In the genomic region with DNA sequence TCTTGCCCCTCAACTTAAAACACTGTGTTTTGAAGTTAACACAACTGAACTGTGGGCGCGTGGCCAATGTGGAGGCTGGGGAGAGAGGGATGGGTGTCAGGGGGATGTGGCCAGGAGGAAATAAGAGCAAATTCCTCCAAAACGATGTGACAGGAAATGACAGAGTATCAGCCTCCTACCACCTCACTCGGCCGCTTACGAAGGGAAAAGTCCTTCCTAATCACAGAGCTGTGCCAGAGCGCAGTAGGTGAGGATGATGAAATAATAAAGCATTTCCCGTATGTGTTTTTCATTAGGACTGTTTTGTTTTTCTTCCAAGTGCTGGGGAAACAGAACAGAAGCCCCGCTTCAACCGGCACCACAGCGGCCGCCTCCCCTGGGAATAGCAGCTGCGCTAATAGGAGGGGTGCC, we compare ENCODE assay signal across 23 cellular contexts.
DNase-seq lines count a peak whose midpoint lies in the region; ATAC-seq, FAIRE-seq and TF ChIP-seq lines count a peak whose summit lies in the region.
"Had no signal": no experiment of that assay in that cellular context is flagged by ENCODE, and none has a peak within 500 bp of the region (broad histone marks: within the 10 kb centered on the region; RNA-seq: fewer than 3 reads in every experiment).

No MANE protein-coding gene starts in this region.

- H3K4me3 ChIP-seq in GM23338 (no peak overlapping the region), endothelial cell of umbilical vein (replicated peaks in 1 of 3; ENCODE audit: insufficient read depth in 1 of 3, low read depth in 1 of 3, low read length in 3 of 3) (no peak overlapping the region), lower leg skin (ENCODE audit: low read depth, poor library complexity, severe bottlenecking) (no peak overlapping the region), subcutaneous abdominal adipose tissue (ENCODE audit: low read depth in 1 of 5, low read length in 5 of 5) (peak overlapping the region; percentile 9 to 40 (median 12))
- H3K4me3 ChIP-seq: spleen had no signal

- H3K4me1 ChIP-seq in GM23338 (ENCODE audit: insufficient read depth) (no peaks in the 10 kb centered on the region; the same call in 1 of the 2 replicates), endothelial cell of umbilical vein (ENCODE audit: control insufficient read depth, extremely low read depth, insufficient read depth, low read length) (no peaks in the 10 kb centered on the region), subcutaneous abdominal adipose tissue (ENCODE audit: control insufficient read depth in 5 of 5, insufficient read depth in 5 of 5, low read length in 5 of 5) (peaks cover 0 to 13% (median 6%) of the 10 kb centered on the region in 5 donors)
- H3K4me1 ChIP-seq: spleen had no signal

- no peak overlapping the region for H3K27ac ChIP-seq in GM23338 (ENCODE audit: low read depth)
- peak overlapping the region; percentile 39 for H3K27ac ChIP-seq in endothelial cell of umbilical vein (ENCODE audit: insufficient read depth, low read depth, low read length)
- H3K27ac ChIP-seq in subcutaneous abdominal adipose tissue (ENCODE audit: low read depth, low read length): no peak overlapping the region
- H3K27ac ChIP-seq: spleen had no signal

- H3K9ac ChIP-seq in endothelial cell of umbilical vein (replicated peaks; ENCODE audit: extremely low read depth, insufficient read depth, low read length): no peak overlapping the region
- H3K9ac ChIP-seq in subcutaneous abdominal adipose tissue (ENCODE audit: low read length in 5 of 5): no peak overlapping the region

- POLR2A ChIA-PET in endothelial cell of umbilical vein (lab: Charles Lee): no interaction called here

- no peak overlapping the region for H3K4me3 Mint-ChIP-seq in GM23338
- H3K4me3 Mint-ChIP-seq: CD14-positive monocyte; stimulated activated memory B cell treated with anti-CD40 and anti-IgM and Interleukin-4, amounts not matched to agents 10 μg/mL and 1 μg/mL and 100 μg/mL, for 72 hours; T-helper 1 cell treated with Interleukin-12 subunit alpha and Interleukin-12 subunit beta and Interleukin-4 antibody, amounts not matched to agents 30 μg/mL and 1 μg/mL, for 36 hours; type B pancreatic cell had no signal

- CTCF ChIA-PET in endothelial cell of umbilical vein (lab: Charles Lee): interaction anchor here (0.8 to 1.6 kb wide), 3 partner anchors 105 to 582 kb away, joined by 3 to 4 read pairs (median 3); no protein-coding TSS in a partner anchor

- BruUV-seq in endothelial cell of umbilical vein (replicated peaks; lab: Mats Ljungman, UMichigan): no TSS peak

- ATAC-seq in GM23338: no peak
- no peak for ATAC-seq in HG02938 (IDR thresholded peaks at IDR 0.05; ENCODE audit: unreplicated experiment)
- no peak for ATAC-seq in GM21381 (IDR thresholded peaks at IDR 0.05; ENCODE audit: unreplicated experiment)
- ATAC-seq: stimulated activated memory B cell treated with anti-CD40 and anti-IgM and Interleukin-4, amounts not matched to agents 10 μg/mL and 1 μg/mL and 100 μg/mL, for 72 hours had no signal

- TF ChIP-seq CTCF in GM23338 (conservative IDR thresholded peaks at IDR 0.05; ENCODE audit: low read depth in 2 of 2) (no peak), endothelial cell of umbilical vein (IDR thresholded peaks at IDR 0.05; ENCODE audit: extremely low read depth in 1 of 2, insufficient read depth in 1 of 2, low read depth in 1 of 2, low read length in 2 of 2) (no peak), lower leg skin (IDR thresholded peaks at IDR 0.05) (no peak), D721Med (IDR thresholded peaks at IDR 0.05; ENCODE audit: insufficient read depth, missing control alignments) (no peak)

- no peaks in the 10 kb centered on the region for H3K27me3 Mint-ChIP-seq in GM23338 (ENCODE audit: insufficient read depth, low read depth, poor library complexity)

- FAIRE-seq in endothelial cell of umbilical vein (lab: Jason Lieb, UNC) (peak; percentile 75), D721Med (lab: Jason Lieb, UNC) (no peak)
- FAIRE-seq: endometrium had no signal

- H3K4me2 ChIP-seq in GM23338 (no peak overlapping the region), endothelial cell of umbilical vein (ENCODE audit: insufficient read depth, low read length) (no peak overlapping the region)

- H3K9me2 ChIP-seq in GM23338 (ENCODE audit: insufficient read depth): no peaks in the 10 kb centered on the region

- H3K27me3 ChIP-seq in GM23338 (ENCODE audit: insufficient read depth) (no peaks in the 10 kb centered on the region), endothelial cell of umbilical vein (ENCODE audit: control insufficient read depth in 2 of 2, insufficient read depth in 2 of 2, low read length in 2 of 2) (peaks cover 0 to 2% of the 10 kb centered on the region in 2 experiments), subcutaneous abdominal adipose tissue (ENCODE audit: control insufficient read depth in 5 of 5, insufficient read depth in 4 of 5, low read length in 5 of 5) (no peaks in the 10 kb centered on the region)

- H3K9me3 ChIP-seq in endothelial cell of umbilical vein (replicated peaks; ENCODE audit: control insufficient read depth, insufficient read depth, low read length) (no peaks in the 10 kb centered on the region), subcutaneous abdominal adipose tissue (ENCODE audit: control insufficient read depth in 5 of 5, low read length in 5 of 5) (no peaks in the 10 kb centered on the region)
- H3K9me3 ChIP-seq: spleen had no signal

- H3K79me2 ChIP-seq in GM23338 (replicated peaks; ENCODE audit: insufficient read depth) (no peaks in the 10 kb centered on the region), endothelial cell of umbilical vein (ENCODE audit: control insufficient read depth, insufficient read depth, low read length) (no peaks in the 10 kb centered on the region)

- H4K20me1 ChIP-seq in GM23338 (replicated peaks; ENCODE audit: insufficient read depth) (no peaks in the 10 kb centered on the region), endothelial cell of umbilical vein (replicated peaks; ENCODE audit: control insufficient read depth, extremely low read depth, insufficient read depth, low read length) (no peaks in the 10 kb centered on the region)

- dilution Hi-C loops in endothelial cell of umbilical vein (cut with MboI; ENCODE audit: extremely low pct_ligation_motif_present, low sequenced_read_pairs): no loop called here

- no peaks in the 10 kb centered on the region for H3K9me3 Mint-ChIP-seq in GM23338
- H3K9me3 Mint-ChIP-seq: activated T-helper 2 cell treated with anti-CD3 and anti-CD28 coated beads, Interferon-gamma antibody, Interleukin-2, Interleukin-4, amounts not matched to agents 10 μg/mL and 5 μg/mL and 100 μg/mL, durations not matched to agents 14 hours and 24 hours and 36 hours; stimulated activated memory B cell treated with anti-CD40 and anti-IgM and Interleukin-4, amounts not matched to agents 10 μg/mL and 1 μg/mL and 100 μg/mL, for 72 hours; T-helper 1 cell treated with Interleukin-12 subunit alpha and Interleukin-12 subunit beta and Interleukin-4 antibody, amounts not matched to agents 30 μg/mL and 1 μg/mL, for 36 hours; type B pancreatic cell had no signal

- intact Hi-C loops in endothelial cell of umbilical vein (cut with micrococcal nuclease) (no loop called here), lower leg skin (cut with DNase I; ENCODE audit: low total_unique reads) (no loop called here)

- TF ChIP-seq POLR2A in endothelial cell of umbilical vein (IDR thresholded peaks at IDR 0.05; ENCODE audit: low read depth, low read length) (no peak), lower leg skin (IDR thresholded peaks at IDR 0.05) (no peak)

- WGBS in lower leg skin, 2 donors: 53 to 62% methylated on average over 13 of the region's 13 CpGs

- DNase-seq in GM23338 (ENCODE audit: low spot score) (no peak), endothelial cell of umbilical vein (ENCODE audit: low read depth, low spot score) (peak; percentile 82), lower leg skin (ENCODE audit: low spot score in 2 of 2) (peak; percentile 18 to 86), D721Med (ENCODE audit: insufficient read length, low spot score) (no peak), nucleus accumbens (lab: John Stamatoyannopoulos, UW) (no peak)
- DNase-seq: activated CD8-positive, alpha-beta memory T cell treated with anti-CD3 and anti-CD28 coated beads for 24 hours; cerebellar nuclear complex; DMS79; Kasumi-1; NCI-H1417; NCI-H2171 treated with DMSO at 0.1 percent for 48 hours; occipital lobe; RPMI8226; spleen had no signal

- H3F3A ChIP-seq in GM23338 (replicated peaks; ENCODE audit: low read depth): no peaks in the 10 kb centered on the region

- H3K9me1 ChIP-seq in endothelial cell of umbilical vein (replicated peaks; ENCODE audit: control insufficient read depth, extremely low read depth, insufficient read depth, low read length): no peaks in the 10 kb centered on the region

- H2AFZ ChIP-seq in GM23338: peak overlapping the region; percentile 97
- H2AFZ ChIP-seq in endothelial cell of umbilical vein (ENCODE audit: low read depth, low read length): peak overlapping the region; percentile 4

- H3K36me3 ChIP-seq in GM23338 (ENCODE audit: insufficient read depth) (no peaks in the 10 kb centered on the region), endothelial cell of umbilical vein (ENCODE audit: control insufficient read depth in 2 of 2, extremely low read depth in 1 of 2, insufficient read depth in 2 of 2, low read length in 2 of 2) (no peaks in the 10 kb centered on the region), subcutaneous abdominal adipose tissue (ENCODE audit: control insufficient read depth in 5 of 5, insufficient read depth in 5 of 5, low read length in 5 of 5) (no peaks in the 10 kb centered on the region)
- H3K36me3 ChIP-seq: spleen had no signal

- H3K4me1 Mint-ChIP-seq in GM23338: peaks cover 2% of the 10 kb centered on the region; the same call in 2 of the 3 replicates
- H3K4me1 Mint-ChIP-seq: CD14-positive monocyte; stimulated activated memory B cell treated with anti-CD40 and anti-IgM and Interleukin-4, amounts not matched to agents 10 μg/mL and 1 μg/mL and 100 μg/mL, for 72 hours had no signal

- H3K27ac Mint-ChIP-seq in GM23338: no peak overlapping the region
- H3K27ac Mint-ChIP-seq: activated T-helper 2 cell treated with anti-CD3 and anti-CD28 coated beads, Interferon-gamma antibody, Interleukin-2, Interleukin-4, amounts not matched to agents 10 μg/mL and 5 μg/mL and 100 μg/mL, durations not matched to agents 14 hours and 24 hours and 36 hours; CD14-positive monocyte; stimulated activated memory B cell treated with anti-CD40 and anti-IgM and Interleukin-4, amounts not matched to agents 10 μg/mL and 1 μg/mL and 100 μg/mL, for 72 hours; T-helper 1 cell treated with Interleukin-12 subunit alpha and Interleukin-12 subunit beta and Interleukin-4 antibody, amounts not matched to agents 30 μg/mL and 1 μg/mL, for 36 hours; type B pancreatic cell had no signal

- H3K36me3 Mint-ChIP-seq in GM23338 (ENCODE audit: low read depth): no peaks in the 10 kb centered on the region
- H3K36me3 Mint-ChIP-seq: CD14-positive monocyte; stimulated activated memory B cell treated with anti-CD40 and anti-IgM and Interleukin-4, amounts not matched to agents 10 μg/mL and 1 μg/mL and 100 μg/mL, for 72 hours; type B pancreatic cell had no signal

TF ChIP-seq in GM23338, 12 proteins besides CTCF, POLR2A, EP300 and RAD21 (continues in another document):
- no peak for TF ChIP-seq EZH2phosphoT487 (IDR thresholded peaks at IDR 0.05; ENCODE audit: unreplicated experiment)

TF ChIP-seq in endothelial cell of umbilical vein, 7 proteins besides CTCF, POLR2A, EP300 and RAD21 (continues in another document):
- TF ChIP-seq MYC (IDR thresholded peaks at IDR 0.05; ENCODE audit: low read depth, low read length): no peak

Comparison
In these comparisons a context has a peak if more than half of its experiments do, and no peak if none do; other contexts are left out.
1. DNase-seq: peak in endothelial cell of umbilical vein (single experiment) and lower leg skin (2 of 2); none in GM23338 (single experiment), D721Med (single experiment) and nucleus accumbens (0 of 56).
2. H3K4me3 ChIP-seq: peak in subcutaneous abdominal adipose tissue (5 of 5); none in GM23338 (single experiment), endothelial cell of umbilical vein (0 of 3) and lower leg skin (single experiment).